29 cellular contexts compared by ENCODE assay signal in the genomic region with DNA sequence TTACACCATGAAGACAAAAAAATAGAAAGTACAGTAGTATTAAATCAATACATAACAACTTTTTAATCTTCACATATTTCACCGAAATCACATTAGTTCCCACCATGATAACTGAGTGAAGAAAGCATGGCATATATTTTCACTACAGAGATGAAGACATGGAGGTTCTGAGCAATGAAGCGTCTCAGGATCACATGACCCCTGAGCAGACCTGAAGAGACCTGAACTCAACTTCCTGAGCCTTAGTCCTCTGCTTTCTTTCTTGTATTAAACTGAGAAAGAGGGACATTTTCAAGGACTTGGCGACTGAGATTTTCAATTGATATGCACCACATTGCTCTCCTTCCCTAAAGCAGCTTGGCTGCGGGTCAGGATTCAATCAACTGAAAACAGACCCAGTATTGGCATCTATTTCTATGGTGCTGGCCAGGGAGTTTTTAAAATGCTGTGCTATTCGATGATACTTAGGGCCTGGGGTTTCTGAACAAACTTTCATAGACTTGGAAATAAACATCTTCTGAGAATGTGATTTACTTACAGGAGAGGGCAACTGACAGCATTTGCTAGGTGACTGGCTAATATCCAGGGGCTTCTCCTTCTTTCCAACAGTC.
DNase-seq lines count a peak whose midpoint lies in the region; ATAC-seq and TF ChIP-seq lines count a peak whose summit lies in the region.
"Had no signal": no experiment of that assay in that cellular context is flagged by ENCODE, and none has a peak within 500 bp of the region (broad histone marks: within the 10 kb centered on the region; RNA-seq: fewer than 3 reads in every experiment).

No MANE protein-coding gene starts in this region.

- H3K4me1 Mint-ChIP-seq in CD4-positive, alpha-beta T cell (ENCODE audit: low read depth), result no peaks in the 10 kb centered on the region
- H3K4me1 Mint-ChIP-seq: activated B cell treated with CpG ODN at 0.5 μM for 24 hours; CD4-positive, alpha-beta memory T cell; nephron had no signal

- H3K27ac ChIP-seq in SK-N-SH (ENCODE audit: low read depth in 2 of 2, low read length in 1 of 2), result peak overlapping the region in 1 of 2 experiments; percentile 28; a peak in 1 of 4 replicates
- H3K27ac ChIP-seq in caudate nucleus (ENCODE audit: low read depth, low read length), result peak overlapping the region; percentile 20
- no peak overlapping the region for H3K27ac ChIP-seq in substantia nigra (ENCODE audit: low read depth, low read length, poor library complexity, severe bottlenecking)
- no peak overlapping the region for H3K27ac ChIP-seq in CD4-positive, alpha-beta T cell (ENCODE audit: low read depth, low read length)
- H3K27ac ChIP-seq: 22Rv1, esophagus muscularis mucosa had no signal

- TF ChIP-seq RAD21 in SK-N-SH (IDR thresholded peaks at IDR 0.05; ENCODE audit: low read length), result no peak

- H3F3A ChIP-seq in SK-N-SH (replicated peaks; ENCODE audit: insufficient read depth), result no peaks in the 10 kb centered on the region

- TF ChIP-seq EP300 in SK-N-SH (IDR thresholded peaks at IDR 0.05; ENCODE audit: borderline replicate concordance in 1 of 2, low read depth in 1 of 2, low read length in 1 of 2), result no peak

- ATAC-seq in SK-N-SH treated with all-trans-retinoic acid at 6 μM for 48 hours (peak; percentile 39; the same call in 1 of the 3 replicates), GM19397 (IDR thresholded peaks at IDR 0.05; ENCODE audit: unreplicated experiment) (no peak)
- no peak for ATAC-seq in CD4-positive, alpha-beta T cell (ENCODE audit: poor library complexity)
- ATAC-seq: HCT116, mucosa of descending colon, sciatic nerve had no signal

- no peaks in the 10 kb centered on the region for H3K27me3 ChIP-seq in SK-N-SH (ENCODE audit: insufficient read depth)
- H3K27me3 ChIP-seq in CD4-positive, alpha-beta T cell (ENCODE audit: control insufficient read depth, insufficient read depth, low read length), result no peaks in the 10 kb centered on the region
- H3K27me3 ChIP-seq: esophagus muscularis mucosa had no signal

- H2AFZ ChIP-seq in SK-N-SH (ENCODE audit: low read depth), result no peak overlapping the region

- peaks cover 0 to 3% of the 10 kb centered on the region in 2 experiments; a peak in 2 of 4 replicates for H3K4me1 ChIP-seq in SK-N-SH (ENCODE audit: control insufficient read depth in 1 of 2, insufficient read depth in 2 of 2, low read depth in 1 of 2, low read length in 1 of 2)
- H3K4me1 ChIP-seq: esophagus muscularis mucosa had no signal

- no peak overlapping the region for H3K4me3 Mint-ChIP-seq in CD4-positive, alpha-beta T cell
- H3K4me3 Mint-ChIP-seq: activated B cell treated with CpG ODN at 0.5 μM for 24 hours; CD4-positive, alpha-beta memory T cell; nephron had no signal

- H3K27me3 Mint-ChIP-seq in CD4-positive, alpha-beta T cell, result no peaks in the 10 kb centered on the region
- H3K27me3 Mint-ChIP-seq: activated B cell treated with CpG ODN at 0.5 μM for 24 hours; CD4-positive, alpha-beta memory T cell had no signal

- CTCF ChIA-PET in SK-N-SH (lab: Yijun Ruan, JAX), result no interaction called here
- CTCF ChIA-PET in CD4-positive, alpha-beta T cell (lab: Charles Lee), result no interaction called here

- no peaks in the 10 kb centered on the region for H3K9me2 ChIP-seq in SK-N-SH

- no peak overlapping the region for H3K9ac ChIP-seq in SK-N-SH

- no peaks in the 10 kb centered on the region for H3K79me2 ChIP-seq in SK-N-SH (ENCODE audit: insufficient read depth)

- no peaks in the 10 kb centered on the region for H3K36me3 Mint-ChIP-seq in CD4-positive, alpha-beta T cell (ENCODE audit: low read depth)
- H3K36me3 Mint-ChIP-seq: CD4-positive, alpha-beta memory T cell had no signal

- POLR2A ChIA-PET in SK-N-SH (lab: Yijun Ruan, JAX), result no interaction called here
- POLR2A ChIA-PET in CD4-positive, alpha-beta T cell (lab: Charles Lee), result no interaction called here

- H3K4me3 ChIP-seq in SK-N-SH (ENCODE audit: low read depth in 2 of 2, low read length in 1 of 2), result no peak overlapping the region
- H3K4me3 ChIP-seq: esophagus muscularis mucosa, mucosa of descending colon had no signal

- no peak for DNase-seq in SK-N-SH
- peak in 34 of 61 donors; percentile 1 to 73 (median 30) for DNase-seq in caudate nucleus (lab: John Stamatoyannopoulos, UW)
- DNase-seq in medulla oblongata (ENCODE audit: extremely low spot score), result peak; percentile 85
- peak in 31 of 49 donors; percentile 1 to 65 (median 32) for DNase-seq in substantia nigra (lab: John Stamatoyannopoulos, UW)
- DNase-seq in CD4-positive, alpha-beta T cell, result no peak
- no peak for DNase-seq in OCI-M1 (lab: John Stamatoyannopoulos, UW)
- DNase-seq: activated B cell treated with CpG ODN at 0.5 μM for 24 hours; activated CD4-positive, alpha-beta T cell treated with anti-CD3 and anti-CD28 coated beads, Interleukin-2, amount 50 U/mL, for 48 hours; activated naive CD4-positive, alpha-beta T cell treated with anti-CD3 and anti-CD28 coated beads, Interleukin-2, amount 50 U/mL, for 16 hours; amniotic stem cell; CD4-positive, alpha-beta memory T cell; central memory CD4-positive, alpha-beta T cell; dermis blood vessel endothelial cell; EL; IMR-90; mucosa of descending colon; NCI-H1048; NCI-H1694 treated with DMSO at 0.1 percent for 48 hours; NCI-H524; NK-92 treated with Interleukin-12 subunit alpha and Interleukin-12 subunit beta, amount 100 ng/mL, for 24 hours; SHP77 treated with DMSO at 0.1 percent for 48 hours; stimulated activated naive CD4-positive, alpha-beta T cell had no signal

- H4K20me1 ChIP-seq in SK-N-SH (ENCODE audit: insufficient read depth), result no peaks in the 10 kb centered on the region

- no peaks in the 10 kb centered on the region for H3K9me3 ChIP-seq in SK-N-SH
- H3K9me3 ChIP-seq in CD4-positive, alpha-beta T cell (ENCODE audit: control insufficient read depth, low read length), result no peaks in the 10 kb centered on the region
- H3K9me3 ChIP-seq: esophagus muscularis mucosa, mucosa of descending colon had no signal

- 65% methylated on average over 5 of the region's 5 CpGs for WGBS in SK-N-SH (ENCODE audit: low lambda C conversion rate)

- intact Hi-C loops in CD4-positive, alpha-beta T cell (cut with DNase I, micrococcal nuclease), result no loop called here

- no peak for TF ChIP-seq CTCF in SK-N-SH (IDR thresholded peaks at IDR 0.05)
- no peak for TF ChIP-seq CTCF in CD4-positive, alpha-beta T cell (IDR thresholded peaks at IDR 0.05)

- no peak overlapping the region for H3K4me2 ChIP-seq in SK-N-SH

- H3K27ac Mint-ChIP-seq in CD4-positive, alpha-beta T cell, result no peak overlapping the region
- H3K27ac Mint-ChIP-seq: activated B cell treated with CpG ODN at 0.5 μM for 24 hours; CD4-positive, alpha-beta memory T cell had no signal

- no peaks in the 10 kb centered on the region for H3K9me3 Mint-ChIP-seq in CD4-positive, alpha-beta T cell
- H3K9me3 Mint-ChIP-seq: activated B cell treated with CpG ODN at 0.5 μM for 24 hours, nephron had no signal

- no peaks in the 10 kb centered on the region for H3K36me3 ChIP-seq in SK-N-SH (replicated peaks in 1 of 2; ENCODE audit: control insufficient read depth in 1 of 2, insufficient read depth in 2 of 2, low read length in 1 of 2)
- H3K36me3 ChIP-seq: esophagus muscularis mucosa had no signal

TF ChIP-seq in SK-N-SH treated with all-trans-retinoic acid at 6 μM for 48 hours, 23 proteins besides CTCF, POLR2A, EP300 and RAD21 (continues in another document):
- TF ChIP-seq PATZ1 (CRISPR knock-in tag; IDR thresholded peaks at IDR 0.05; ENCODE audit: borderline replicate concordance), result no peak

TF ChIP-seq in SK-N-SH, 30 proteins besides CTCF, POLR2A, EP300 and RAD21 (continues in another document):
- TF ChIP-seq RFX5 (IDR thresholded peaks at IDR 0.05; ENCODE audit: low read length) (no peak), MAX (IDR thresholded peaks at IDR 0.05; ENCODE audit: low read depth) (no peak), SIN3A (IDR thresholded peaks at IDR 0.05; ENCODE audit: borderline replicate concordance, low read depth, low read length) (no peak), MXI1 (IDR thresholded peaks at IDR 0.05; ENCODE audit: low read depth, low read length) (no peak), YY1 (IDR thresholded peaks at IDR 0.05; ENCODE audit: low read depth) (no peak), NFIC (IDR thresholded peaks at IDR 0.05; ENCODE audit: borderline replicate concordance) (no peak), PBX3 (IDR thresholded peaks at IDR 0.05) (no peak), CHD2 (IDR thresholded peaks at IDR 0.05; ENCODE audit: low read length, partially characterized antibody) (no peak), GATA2 (CRISPR knock-in tag; IDR thresholded peaks at IDR 0.05) (no peak)
- TF ChIP-seq, protein P1, sequence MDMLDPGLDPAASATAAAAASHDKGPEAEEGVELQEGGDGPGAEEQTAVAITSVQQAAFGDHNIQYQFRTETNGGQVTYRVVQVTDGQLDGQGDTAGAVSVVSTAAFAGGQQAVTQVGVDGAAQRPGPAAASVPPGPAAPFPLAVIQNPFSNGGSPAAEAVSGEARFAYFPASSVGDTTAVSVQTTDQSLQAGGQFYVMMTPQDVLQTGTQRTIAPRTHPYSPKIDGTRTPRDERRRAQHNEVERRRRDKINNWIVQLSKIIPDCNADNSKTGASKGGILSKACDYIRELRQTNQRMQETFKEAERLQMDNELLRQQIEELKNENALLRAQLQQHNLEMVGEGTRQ (IDR thresholded peaks at IDR 0.05; ENCODE audit: borderline replicate concordance, low read depth, low read length), result no peak

Comparison
In these comparisons a context has a peak if more than half of its experiments do, and no peak if none do; other contexts are left out.
1. DNase-seq: peak in caudate nucleus (34 of 61), medulla oblongata (single experiment) and substantia nigra (31 of 49); none in SK-N-SH (single experiment), CD4-positive, alpha-beta T cell (0 of 10) and OCI-M1 (single experiment).